Comparison of ENCODE assay signal across 9 cellular contexts in the genomic region with DNA sequence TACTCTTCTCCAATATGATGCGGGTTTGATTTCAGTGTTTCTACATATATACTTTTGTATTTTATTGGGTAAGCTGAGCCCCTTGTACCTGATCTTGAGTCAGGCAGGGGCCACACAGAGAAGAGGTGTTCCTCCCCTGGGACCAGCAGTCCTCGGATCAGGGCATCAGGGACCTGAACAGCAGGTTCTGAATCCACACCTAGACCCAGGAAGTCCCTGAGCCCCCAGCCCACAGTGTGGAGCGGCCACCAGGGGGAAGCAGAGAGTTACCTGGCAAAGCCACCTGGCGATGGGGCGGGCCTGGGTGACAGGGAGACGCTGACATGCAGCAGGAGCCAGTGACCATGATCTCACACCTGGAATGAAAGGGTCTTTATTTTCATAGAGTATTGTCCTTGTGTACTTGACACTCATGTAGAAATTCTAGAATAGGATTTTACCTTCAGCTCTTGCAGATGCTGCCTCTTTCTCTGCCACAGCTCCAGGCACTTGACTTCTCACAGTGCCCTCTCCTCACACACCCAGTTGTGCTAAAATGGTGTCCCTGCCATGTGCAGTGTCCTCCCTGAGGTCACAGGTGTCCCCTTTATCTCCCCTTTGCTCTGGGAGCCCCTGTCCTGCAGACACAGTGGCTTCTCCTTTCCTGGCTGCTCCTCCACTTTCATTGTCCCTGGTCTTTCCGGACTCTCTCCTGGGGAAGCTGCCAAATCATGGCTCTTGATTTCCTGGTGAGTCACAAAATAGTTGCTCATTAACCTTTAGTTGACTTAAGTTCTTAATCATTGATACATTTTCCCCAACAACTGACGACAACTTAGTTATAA. TPM values are rescaled to one million over a fixed set of nuclear protein-coding genes. Genes with fewer than 3 reads are reported as not detected.
DNase-seq lines count a peak whose midpoint lies in the region; ATAC-seq, FAIRE-seq and TF ChIP-seq lines count a peak whose summit lies in the region.
"Had no signal": no experiment of that assay in that cellular context is flagged by ENCODE, and none has a peak within 500 bp of the region (broad histone marks: within the 10 kb centered on the region; RNA-seq: fewer than 3 reads in every experiment).

No MANE protein-coding gene starts in this region.

- DNase-seq in AG04450 (ENCODE audit: low read depth, low spot score) (no peak), H7 (peak; percentile 90), RCC 7860 (ENCODE audit: low spot score) (peak; percentile 67), iris pigment epithelial cell (ENCODE audit: low read depth) (peak; percentile 65), NCI-H524 treated with DMSO at 0.1 percent for 48 hours (lab: John Stamatoyannopoulos, UW) (no peak)
- peak; percentile 38 to 68 (median 54) for DNase-seq in activated naive CD4-positive, alpha-beta T cell (lab: John Stamatoyannopoulos, UW)
- DNase-seq in stimulated activated CD4-positive, alpha-beta T cell treated with anti-CD3 and anti-CD28 coated beads, TNF-alpha, amount 100 ng/mL, for 24 hours (ENCODE audit: low read depth in 3 of 3) = peak; percentile 21 to 60 (median 33)

- CTCF ChIA-PET in AG04450 (lab: Charles Lee) = interaction anchor here (0.6 to 2.4 kb wide), 5 partner anchors 8 to 34 kb away, joined by 4 to 10 read pairs (median 8); no protein-coding TSS in a partner anchor

- H3K4me3 ChIP-seq in AG04450 (ENCODE audit: low read depth, low read length) (no peak overlapping the region), H7 (ENCODE audit: insufficient read depth, low read depth, low read length) (no peak overlapping the region)

- H3K36me3 ChIP-seq in H7 (replicated peaks; ENCODE audit: control insufficient read depth, insufficient read depth, low read length) = no peaks in the 10 kb centered on the region
- H3K36me3 ChIP-seq: neutrophil had no signal

- H3K27me3 ChIP-seq in AG04450 (ENCODE audit: control insufficient read depth, insufficient read depth, low read length) (peaks cover 7% of the 10 kb centered on the region), H7 (ENCODE audit: control insufficient read depth, insufficient read depth, low read length) (peaks cover 29% of the 10 kb centered on the region)
- H3K27me3 ChIP-seq: neutrophil had no signal

- no peak for ATAC-seq in GM19328 (IDR thresholded peaks at IDR 0.05; ENCODE audit: unreplicated experiment)

- TF ChIP-seq CTCF in AG04450 (IDR thresholded peaks at IDR 0.05; ENCODE audit: low read depth, low read length) = peak; percentile 44

- no peaks in the 10 kb centered on the region for H3K9me3 ChIP-seq in AG04450 (ENCODE audit: control insufficient read depth, insufficient read depth, low read length)
- H3K9me3 ChIP-seq: neutrophil had no signal

- H3K27ac ChIP-seq in AG04450 (ENCODE audit: low read depth, low read length) = no peak overlapping the region
- H3K27ac ChIP-seq: neutrophil had no signal

- peak; percentile 89 for FAIRE-seq in RCC 7860 (lab: Jason Lieb, UNC)

- POLR2A ChIA-PET in AG04450 (lab: Yijun Ruan, JAX) = no interaction called here

RNA-seq across cellular contexts. Expression of a gene that starts 48.5 kb away (rescaled TPM):
- polyA plus RNA-seq in AG04450 (2011; rRNA removed) = not detected in 2 replicates
- not detected in 2 replicates for polyA minus RNA-seq in AG04450 (2011; rRNA and poly(A)+ RNA removed)
- not detected in 2 replicates for total RNA-seq in H7 (2014; rRNA removed; shearing (Covaris generic))

Comparison
In these comparisons a context has a peak if more than half of its experiments do, and no peak if none do; other contexts are left out.
1. DNase-seq: peak in H7 (single experiment), RCC 7860 (single experiment), activated naive CD4-positive, alpha-beta T cell (4 of 4), iris pigment epithelial cell (single experiment) and stimulated activated CD4-positive, alpha-beta T cell treated with anti-CD3 and anti-CD28 coated beads, TNF-alpha, amount 100 ng/mL, for 24 hours (3 of 3); none in AG04450 (single experiment) and NCI-H524 treated with DMSO at 0.1 percent for 48 hours (single experiment).